In the genomic region with DNA sequence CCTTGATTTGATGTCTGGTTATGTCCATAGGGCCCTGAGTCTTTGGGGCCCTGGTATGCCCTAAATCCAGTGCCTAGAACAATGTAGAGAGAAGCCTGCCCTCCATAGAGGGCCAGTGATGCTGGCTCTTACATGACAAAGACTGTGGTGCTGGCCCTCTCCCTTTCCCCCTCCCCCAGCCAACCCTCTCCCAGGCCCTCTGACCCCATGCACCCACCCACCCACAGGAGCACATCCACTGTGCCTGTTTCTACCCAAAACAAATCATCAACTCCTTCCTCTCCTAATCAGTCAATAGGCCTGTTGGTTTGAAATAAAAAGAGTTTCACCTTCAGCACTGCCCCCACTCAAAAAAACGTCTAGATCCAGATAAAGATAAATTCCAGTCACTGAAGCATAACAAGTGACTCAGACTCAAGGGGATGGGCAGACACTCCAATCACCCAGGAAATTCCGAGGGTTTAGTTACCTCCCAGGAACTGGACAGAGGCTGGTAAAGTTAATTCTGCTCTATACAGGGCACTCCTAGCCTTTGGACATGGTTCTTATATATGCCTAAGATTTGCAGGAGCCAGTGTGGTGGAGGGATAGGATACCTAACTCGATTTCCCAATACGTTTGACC, we compare ENCODE assay signal across 1 cellular context.
TF ChIP-seq lines count a peak whose summit lies in the region.

No MANE protein-coding gene starts in this region.

TF ChIP-seq in GM23338, 12 proteins besides CTCF, POLR2A, EP300 and RAD21 (continued from another document):
- TF ChIP-seq, protein P1, sequence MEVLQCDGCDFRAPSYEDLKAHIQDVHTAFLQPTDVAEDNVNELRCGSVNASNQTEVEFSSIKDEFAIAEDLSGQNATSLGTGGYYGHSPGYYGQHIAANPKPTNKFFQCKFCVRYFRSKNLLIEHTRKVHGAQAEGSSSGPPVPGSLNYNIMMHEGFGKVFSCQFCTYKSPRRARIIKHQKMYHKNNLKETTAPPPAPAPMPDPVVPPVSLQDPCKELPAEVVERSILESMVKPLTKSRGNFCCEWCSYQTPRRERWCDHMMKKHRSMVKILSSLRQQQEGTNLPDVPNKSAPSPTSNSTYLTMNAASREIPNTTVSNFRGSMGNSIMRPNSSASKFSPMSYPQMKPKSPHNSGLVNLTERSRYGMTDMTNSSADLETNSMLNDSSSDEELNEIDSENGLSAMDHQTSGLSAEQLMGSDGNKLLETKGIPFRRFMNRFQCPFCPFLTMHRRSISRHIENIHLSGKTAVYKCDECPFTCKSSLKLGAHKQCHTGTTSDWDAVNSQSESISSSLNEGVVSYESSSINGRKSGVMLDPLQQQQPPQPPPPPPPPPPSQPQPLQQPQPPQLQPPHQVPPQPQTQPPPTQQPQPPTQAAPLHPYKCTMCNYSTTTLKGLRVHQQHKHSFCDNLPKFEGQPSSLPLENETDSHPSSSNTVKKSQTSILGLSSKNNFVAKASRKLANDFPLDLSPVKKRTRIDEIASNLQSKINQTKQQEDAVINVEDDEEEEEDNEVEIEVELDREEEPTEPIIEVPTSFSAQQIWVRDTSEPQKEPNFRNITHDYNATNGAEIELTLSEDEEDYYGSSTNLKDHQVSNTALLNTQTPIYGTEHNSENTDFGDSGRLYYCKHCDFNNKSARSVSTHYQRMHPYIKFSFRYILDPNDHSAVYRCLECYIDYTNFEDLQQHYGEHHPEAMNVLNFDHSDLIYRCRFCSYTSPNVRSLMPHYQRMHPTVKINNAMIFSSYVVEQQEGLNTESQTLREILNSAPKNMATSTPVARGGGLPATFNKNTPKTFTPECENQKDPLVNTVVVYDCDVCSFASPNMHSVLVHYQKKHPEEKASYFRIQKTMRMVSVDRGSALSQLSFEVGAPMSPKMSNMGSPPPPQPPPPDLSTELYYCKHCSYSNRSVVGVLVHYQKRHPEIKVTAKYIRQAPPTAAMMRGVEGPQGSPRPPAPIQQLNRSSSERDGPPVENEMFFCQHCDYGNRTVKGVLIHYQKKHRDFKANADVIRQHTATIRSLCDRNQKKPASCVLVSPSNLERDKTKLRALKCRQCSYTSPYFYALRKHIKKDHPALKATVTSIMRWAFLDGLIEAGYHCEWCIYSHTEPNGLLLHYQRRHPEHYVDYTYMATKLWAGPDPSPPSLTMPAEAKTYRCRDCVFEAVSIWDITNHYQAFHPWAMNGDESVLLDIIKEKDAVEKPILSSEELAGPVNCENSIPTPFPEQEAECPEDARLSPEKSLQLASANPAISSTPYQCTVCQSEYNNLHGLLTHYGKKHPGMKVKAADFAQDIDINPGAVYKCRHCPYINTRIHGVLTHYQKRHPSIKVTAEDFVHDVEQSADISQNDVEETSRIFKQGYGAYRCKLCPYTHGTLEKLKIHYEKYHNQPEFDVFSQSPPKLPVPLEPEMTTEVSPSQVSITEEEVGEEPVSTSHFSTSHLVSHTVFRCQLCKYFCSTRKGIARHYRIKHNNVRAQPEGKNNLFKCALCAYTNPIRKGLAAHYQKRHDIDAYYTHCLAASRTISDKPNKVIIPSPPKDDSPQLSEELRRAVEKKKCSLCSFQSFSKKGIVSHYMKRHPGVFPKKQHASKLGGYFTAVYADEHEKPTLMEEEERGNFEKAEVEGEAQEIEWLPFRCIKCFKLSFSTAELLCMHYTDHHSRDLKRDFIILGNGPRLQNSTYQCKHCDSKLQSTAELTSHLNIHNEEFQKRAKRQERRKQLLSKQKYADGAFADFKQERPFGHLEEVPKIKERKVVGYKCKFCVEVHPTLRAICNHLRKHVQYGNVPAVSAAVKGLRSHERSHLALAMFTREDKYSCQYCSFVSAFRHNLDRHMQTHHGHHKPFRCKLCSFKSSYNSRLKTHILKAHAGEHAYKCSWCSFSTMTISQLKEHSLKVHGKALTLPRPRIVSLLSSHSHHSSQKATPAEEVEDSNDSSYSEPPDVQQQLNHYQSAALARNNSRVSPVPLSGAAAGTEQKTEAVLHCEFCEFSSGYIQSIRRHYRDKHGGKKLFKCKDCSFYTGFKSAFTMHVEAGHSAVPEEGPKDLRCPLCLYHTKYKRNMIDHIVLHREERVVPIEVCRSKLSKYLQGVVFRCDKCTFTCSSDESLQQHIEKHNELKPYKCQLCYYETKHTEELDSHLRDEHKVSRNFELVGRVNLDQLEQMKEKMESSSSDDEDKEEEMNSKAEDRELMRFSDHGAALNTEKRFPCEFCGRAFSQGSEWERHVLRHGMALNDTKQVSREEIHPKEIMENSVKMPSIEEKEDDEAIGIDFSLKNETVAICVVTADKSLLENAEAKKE (CRISPR knock-in tag; IDR thresholded peaks at IDR 0.05), result no peak
- TF ChIP-seq POLR2AphosphoS5 (IDR thresholded peaks at IDR 0.05; ENCODE audit: low read depth) (no peak), EZH2 (IDR thresholded peaks at IDR 0.05; ENCODE audit: low read depth, unreplicated experiment) (no peak), JUNB (IDR thresholded peaks at IDR 0.05; ENCODE audit: unreplicated experiment) (no peak), CREB1 (CRISPR knock-in tag; IDR thresholded peaks at IDR 0.05; ENCODE audit: low read depth) (no peak)
